In genomic region chr18:35755369-35755768, GRCh38 we compare ENCODE assay signal across 18 cellular contexts.
DNase-seq lines count a peak whose midpoint lies in the region; ATAC-seq, FAIRE-seq and TF ChIP-seq lines count a peak whose summit lies in the region.
"Had no signal": no experiment of that assay in that cellular context is flagged by ENCODE, and none has a peak within 500 bp of the region (broad histone marks: within the 10 kb centered on the region; RNA-seq: fewer than 3 reads in every experiment).

No MANE protein-coding gene starts in this region.

- H3K4me1 ChIP-seq in HEK293 (ENCODE audit: control insufficient read depth, insufficient read depth, low read length) (no peaks in the 10 kb centered on the region), H1 (replicated peaks in 1 of 4; ENCODE audit: control insufficient read depth in 3 of 4, insufficient read depth in 4 of 4, low read length in 3 of 4) (peaks cover 0 to 7% (median 1%) of the 10 kb centered on the region in 4 experiments; a peak in 3 of 7 replicates)

- H3K27me3 ChIP-seq in H1 (replicated peaks in 1 of 4; ENCODE audit: control insufficient read depth in 3 of 4, extremely low read depth in 1 of 4, insufficient read depth in 3 of 4, low read length in 3 of 4), result no peaks in the 10 kb centered on the region

- peak overlapping the region; percentile 36; the same call in 1 of the 2 replicates for H2BK5ac ChIP-seq in H1 (ENCODE audit: low read depth, low read length)

- H3K23ac ChIP-seq in H1 (ENCODE audit: insufficient read length), result no peak overlapping the region

- H3K4me3 Mint-ChIP-seq in stimulated activated effector memory CD8-positive, alpha-beta T cell treated with anti-CD3 and anti-CD28 coated beads, Interleukin-12 subunit alpha, Interleukin-12 subunit beta, amount 100 ng/mL, for 72 hours, result no peak overlapping the region
- H3K4me3 Mint-ChIP-seq: CD4-positive, alpha-beta memory T cell; HFFc6 had no signal

- H4K8ac ChIP-seq in H1 (ENCODE audit: extremely low read depth, insufficient read depth, low read length), result no peak overlapping the region

- H3K9me3 Mint-ChIP-seq in stimulated activated effector memory CD8-positive, alpha-beta T cell treated with anti-CD3 and anti-CD28 coated beads, Interleukin-12 subunit alpha, Interleukin-12 subunit beta, amount 100 ng/mL, for 72 hours, result no peaks in the 10 kb centered on the region
- H3K9me3 Mint-ChIP-seq: HFFc6 had no signal

- no peaks in the 10 kb centered on the region for H3K36me3 Mint-ChIP-seq in stimulated activated effector memory CD8-positive, alpha-beta T cell treated with anti-CD3 and anti-CD28 coated beads, Interleukin-12 subunit alpha, Interleukin-12 subunit beta, amount 100 ng/mL, for 72 hours
- H3K36me3 Mint-ChIP-seq: CD4-positive, alpha-beta memory T cell had no signal

- H3K27ac Mint-ChIP-seq in stimulated activated effector memory CD8-positive, alpha-beta T cell treated with anti-CD3 and anti-CD28 coated beads, Interleukin-12 subunit alpha, Interleukin-12 subunit beta, amount 100 ng/mL, for 72 hours, result no peak overlapping the region
- H3K27ac Mint-ChIP-seq: CD4-positive, alpha-beta memory T cell; HFFc6 had no signal

- CTCF ChIA-PET in HEK293 (lab: Yijun Ruan, JAX), result interaction anchor here (0.6 to 2.8 kb wide), 13 partner anchors 40 to 821 kb away, joined by 3 to 20 read pairs (median 3); no protein-coding TSS in a partner anchor
- CTCF ChIA-PET in H1 (lab: Charles Lee; ENCODE audit: partially characterized antibody), result interaction anchor here (0.6 to 4.8 kb wide), 16 partner anchors 9 to 525 kb away, joined by 3 to 28 read pairs (median 4); no protein-coding TSS in a partner anchor

- H2BK120ac ChIP-seq in H1 (replicated peaks; ENCODE audit: low read depth, low read length), result no peak overlapping the region

- DNase-seq in H1 (ENCODE audit: low read depth in 1 of 2, low spot score in 2 of 2), result no peak
- no peak for DNase-seq in stimulated activated effector memory CD8-positive, alpha-beta T cell treated with anti-CD3 and anti-CD28 coated beads, Interleukin-12 subunit alpha, Interleukin-12 subunit beta, amount 100 ng/mL, for 72 hours (ENCODE audit: low spot score in 2 of 2)
- no peak for DNase-seq in HuH-7 (ENCODE audit: low spot score)
- DNase-seq: C1 segment of cervical spinal cord; Calu3; CD4-positive, alpha-beta memory T cell; COR-L47; DMS53; DMS79 treated with DMSO at 0.1 percent for 48 hours; GF-D8; GOT3; H7; HFFc6 had no signal

- H3K23me2 ChIP-seq in H1 (ENCODE audit: low read depth, low read length), result no peaks in the 10 kb centered on the region

- FAIRE-seq in H1 (lab: Jason Lieb, UNC), result no peak
- FAIRE-seq: GM12891 had no signal

- no peak overlapping the region for H3K4me2 ChIP-seq in H1 (ENCODE audit: insufficient read depth in 1 of 2, low read depth in 2 of 2, low read length in 2 of 2)

- TF ChIP-seq RAD21 in H1 (IDR thresholded peaks at IDR 0.05 in 1 of 2, conservative IDR thresholded peaks at IDR 0.05 in 1 of 2; ENCODE audit: low read depth in 2 of 2, low read length in 2 of 2), result no peak

- POLR2A ChIA-PET in HEK293 (lab: Yijun Ruan, JAX) (no interaction called here), H1 (lab: Charles Lee; ENCODE audit: partially characterized antibody) (no interaction called here)

- H2BK20ac ChIP-seq in H1 (ENCODE audit: low read length), result 0 out of 2 replicates have a peak overlapping the region, but pooled peaks have one; percentile 6

- H4K91ac ChIP-seq in H1 (replicated peaks; ENCODE audit: insufficient read length, low read length), result peak overlapping the region; percentile 58

- H2BK12ac ChIP-seq in H1 (ENCODE audit: low read depth, low read length), result peak overlapping the region; percentile 13; the same call in 1 of the 2 replicates

- no peak overlapping the region; the same call in 1 of the 2 replicates for H2BK15ac ChIP-seq in H1 (ENCODE audit: low read length)

- no peaks in the 10 kb centered on the region for H3K79me2 ChIP-seq in H1 (ENCODE audit: control insufficient read depth in 1 of 2, insufficient read depth in 2 of 2, low read length in 2 of 2)

- no peaks in the 10 kb centered on the region; the same call in 1 of the 2 replicates for H3K79me1 ChIP-seq in H1 (ENCODE audit: low read depth, low read length)

- TF ChIP-seq EP300 in H1 (IDR thresholded peaks at IDR 0.05; ENCODE audit: borderline replicate concordance in 1 of 2, low read depth in 2 of 2, low read length in 2 of 2), result no peak

- H3K4me3 ChIP-seq in HEK293 (ENCODE audit: low read depth, low read length) (no peak overlapping the region), H1 (ENCODE audit: extremely low read depth in 1 of 4, insufficient read depth in 2 of 4, low read depth in 3 of 4, low read length in 4 of 4) (no peak overlapping the region)

- H3K9ac ChIP-seq in H1 (replicated peaks in 1 of 4; ENCODE audit: extremely low read depth in 1 of 4, low read depth in 3 of 4, low read length in 3 of 4), result no peak overlapping the region

- 92% methylated on average over 7 of the region's 7 CpGs; no CpG with 5 or more reads in 1 of the 2 experiments for WGBS in H1 (ENCODE audit: extremely low coverage in 1 of 2, insufficient coverage in 1 of 2, insufficient read length in 1 of 2, insufficient replicate concordance in 2 of 2, low coverage in 1 of 2, low lambda C conversion rate in 2 of 2, missing lambda C conversion rate in 1 of 2), 2 experiments

- no peak overlapping the region for H3K14ac ChIP-seq in H1 (ENCODE audit: insufficient read length)

- H3K27ac ChIP-seq in HEK293 (ENCODE audit: extremely low read depth, low read depth, low read length) (no peak overlapping the region), H1 (ENCODE audit: low read depth, low read length) (no peak overlapping the region)

- H3K18ac ChIP-seq in H1 (ENCODE audit: extremely low read depth, low read length), result no peak overlapping the region

- no peak for TF ChIP-seq POLR2A in H1 (IDR thresholded peaks at IDR 0.05; ENCODE audit: control extremely low read depth in 1 of 2, low read depth in 2 of 2, low read length in 2 of 2)
- TF ChIP-seq POLR2A in GM18505 (IDR thresholded peaks at IDR 0.05; ENCODE audit: borderline replicate concordance, extremely low read depth, insufficient read depth, insufficient read length), result no peak

- no peaks in the 10 kb centered on the region for H3K36me3 ChIP-seq in HEK293 (ENCODE audit: control insufficient read depth in 2 of 2, insufficient read depth in 1 of 2, low read length in 2 of 2)
- H3K36me3 ChIP-seq in H1 (ENCODE audit: control insufficient read depth in 2 of 4, insufficient read depth in 4 of 4, low read length in 3 of 4), result peaks cover 0 to 2% (median 0%) of the 10 kb centered on the region in 4 experiments; a peak in 2 of 8 replicates

- H3K9me3 ChIP-seq in HEK293 (ENCODE audit: control insufficient read depth, insufficient read depth, low read depth, low read length) (no peaks in the 10 kb centered on the region), H1 (ENCODE audit: insufficient read depth in 2 of 2, low read depth in 1 of 2, low read length in 1 of 2) (peaks cover 13 to 15% of the 10 kb centered on the region in 2 experiments)

- no peak overlapping the region for H2AK5ac ChIP-seq in H1 (ENCODE audit: low read depth, low read length)

- H3K4me1 Mint-ChIP-seq in stimulated activated effector memory CD8-positive, alpha-beta T cell treated with anti-CD3 and anti-CD28 coated beads, Interleukin-12 subunit alpha, Interleukin-12 subunit beta, amount 100 ng/mL, for 72 hours, result no peaks in the 10 kb centered on the region
- H3K4me1 Mint-ChIP-seq: CD4-positive, alpha-beta memory T cell had no signal

- no peak overlapping the region for H2AFZ ChIP-seq in H1 (ENCODE audit: low read length)

- no peaks in the 10 kb centered on the region for H4K20me1 ChIP-seq in H1 (replicated peaks in 1 of 2; ENCODE audit: control insufficient read depth in 1 of 2, insufficient read depth in 2 of 2, low read length in 2 of 2)

- H3K4ac ChIP-seq in H1 (replicated peaks; ENCODE audit: insufficient read length, low read depth, low read length), result no peak overlapping the region

- peak; percentile 14 for ATAC-seq in stimulated activated effector memory CD8-positive, alpha-beta T cell treated with anti-CD3 and anti-CD28 coated beads, Interleukin-12 subunit alpha, Interleukin-12 subunit beta, amount 100 ng/mL, for 72 hours
- ATAC-seq in GM18505 (IDR thresholded peaks at IDR 0.05; ENCODE audit: unreplicated experiment), result no peak
- ATAC-seq in GM21390 (IDR thresholded peaks at IDR 0.05; ENCODE audit: unreplicated experiment), result no peak
- ATAC-seq: HCT116 had no signal

- H4K5ac ChIP-seq in H1 (ENCODE audit: insufficient read length, low read depth, low read length), result no peak overlapping the region

- H3K56ac ChIP-seq in H1 (replicated peaks; ENCODE audit: insufficient read length, low read depth, low read length), result no peak overlapping the region

- TF ChIP-seq CTCF in HEK293 (tag by site-specific recombination; IDR thresholded peaks at IDR 0.05) (no peak), H1 (IDR thresholded peaks at IDR 0.05; ENCODE audit: control extremely low read depth in 1 of 3, insufficient read depth in 1 of 3, low read depth in 1 of 3, low read length in 3 of 3) (no peak)

TF ChIP-seq in HEK293, 187 proteins besides CTCF, POLR2A, EP300 and RAD21 (continues in another document):
- TF ChIP-seq ZNF311 (tag by site-specific recombination; IDR thresholded peaks at IDR 0.05; ENCODE audit: borderline replicate concordance), result no peak

TF ChIP-seq in H1, 55 proteins besides CTCF, POLR2A, EP300 and RAD21 (continues in another document):
- TF ChIP-seq MAX (IDR thresholded peaks at IDR 0.05) (no peak), CHD1 (IDR thresholded peaks at IDR 0.05; ENCODE audit: low read depth, low read length) (no peak), SIRT6 (IDR thresholded peaks at IDR 0.05; ENCODE audit: low read length) (no peak), GTF2F1 (IDR thresholded peaks at IDR 0.05; ENCODE audit: borderline replicate concordance, low read depth, low read length) (no peak), FOSL1 (IDR thresholded peaks at IDR 0.05; ENCODE audit: insufficient read depth, low read depth, low read length) (no peak), NANOG (IDR thresholded peaks at IDR 0.05; ENCODE audit: insufficient read depth, low read depth, low read length, poor library complexity, severe bottlenecking) (no peak), KDM1A (IDR thresholded peaks at IDR 0.05; ENCODE audit: borderline replicate concordance, low read length) (no peak), CEBPB (IDR thresholded peaks at IDR 0.05; ENCODE audit: low read depth, low read length) (no peak), JUN (IDR thresholded peaks at IDR 0.05; ENCODE audit: low read depth, low read length) (no peak)
- TF ChIP-seq, protein P1, sequence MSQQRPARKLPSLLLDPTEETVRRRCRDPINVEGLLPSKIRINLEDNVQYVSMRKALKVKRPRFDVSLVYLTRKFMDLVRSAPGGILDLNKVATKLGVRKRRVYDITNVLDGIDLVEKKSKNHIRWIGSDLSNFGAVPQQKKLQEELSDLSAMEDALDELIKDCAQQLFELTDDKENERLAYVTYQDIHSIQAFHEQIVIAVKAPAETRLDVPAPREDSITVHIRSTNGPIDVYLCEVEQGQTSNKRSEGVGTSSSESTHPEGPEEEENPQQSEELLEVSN (IDR thresholded peaks at IDR 0.05), result no peak
